13 cellular contexts compared by ENCODE assay signal in the genomic region with DNA sequence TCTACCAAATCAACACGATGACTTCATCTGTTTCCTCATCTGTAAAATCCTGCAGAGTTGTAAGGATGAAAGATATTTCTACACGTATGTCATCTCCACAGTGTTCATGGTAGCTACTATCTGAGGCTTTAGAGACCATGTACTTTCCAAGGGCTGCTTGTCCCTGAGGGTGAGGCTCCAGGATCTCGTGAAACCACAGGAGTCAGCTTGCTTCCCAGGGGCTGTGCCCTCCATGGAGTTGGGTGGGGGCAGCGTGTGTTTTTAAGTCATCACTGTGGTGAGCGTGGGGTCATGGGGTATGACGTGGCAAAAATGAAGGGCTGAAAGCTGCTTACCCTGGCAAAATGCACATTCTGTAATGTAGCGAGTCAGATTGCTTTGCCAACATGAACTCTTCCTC.
A peak's percentile ranks its signal among the peaks of the same experiment; 100 is the strongest.
DNase-seq lines count a peak whose midpoint lies in the region; FAIRE-seq and TF ChIP-seq lines count a peak whose summit lies in the region.
"Had no signal": no experiment of that assay in that cellular context is flagged by ENCODE, and none has a peak within 500 bp of the region (broad histone marks: within the 10 kb centered on the region; RNA-seq: fewer than 3 reads in every experiment).

No MANE protein-coding gene starts in this region.

- peak overlapping the region; percentile 84 for H3K27ac Mint-ChIP-seq in MCF 10A (ENCODE audit: low read depth, unreplicated experiment)

- H3K4me3 Mint-ChIP-seq in MCF 10A (ENCODE audit: unreplicated experiment) = peak overlapping the region; percentile 50

- FAIRE-seq in urothelium cell line (lab: Jason Lieb, UNC) (no peak), frontal cortex (lab: Jason Lieb, UNC) (no peak)

- H3K4me3 ChIP-seq in breast epithelium (no peak overlapping the region), fibroblast of the aortic adventitia (ENCODE audit: low read depth, low read length) (no peak overlapping the region)
- H3K4me3 ChIP-seq: gastroesophageal sphincter, psoas muscle had no signal

- no peaks in the 10 kb centered on the region for H3K9me3 Mint-ChIP-seq in MCF 10A (ENCODE audit: unreplicated experiment)

- H3K36me3 Mint-ChIP-seq in MCF 10A (ENCODE audit: insufficient read depth, unreplicated experiment) = peaks cover 19% of the 10 kb centered on the region

- intact Hi-C loops in MCF 10A (cut with micrococcal nuclease) = no loop called here
- intact Hi-C loops in breast epithelium (cut with DNase I; ENCODE audit: low total_unique reads) = no loop called here

- no peaks in the 10 kb centered on the region for H3K9me3 ChIP-seq in breast epithelium
- H3K9me3 ChIP-seq: gastroesophageal sphincter, psoas muscle had no signal

- no TSS peak for BruUV-seq in MCF 10A (replicated peaks; lab: Mats Ljungman, UMichigan)

- no peaks in the 10 kb centered on the region for H3K4me1 ChIP-seq in breast epithelium

- no peak for TF ChIP-seq CTCF in MCF 10A (IDR thresholded peaks at IDR 0.05; ENCODE audit: unreplicated experiment)
- TF ChIP-seq CTCF in breast epithelium (IDR thresholded peaks at IDR 0.05) = no peak
- TF ChIP-seq CTCF in VCaP (conservative IDR thresholded peaks at IDR 0.05) = no peak
- TF ChIP-seq CTCF in fibroblast of the aortic adventitia (IDR thresholded peaks at IDR 0.05; ENCODE audit: insufficient read depth, low read length) = no peak

- CTCF ChIA-PET in MCF 10A (lab: Yijun Ruan, JAX) = interaction anchor here (0.5 to 2.1 kb wide), 11 partner anchors 9 to 145 kb away, joined by 3 to 11 read pairs (median 3); no protein-coding TSS in a partner anchor

- peak; percentile 60 for DNase-seq in MCF 10A (ENCODE audit: unreplicated experiment)
- no peak for DNase-seq in breast epithelium (ENCODE audit: low spot score in 2 of 2)
- DNase-seq in fibroblast of the aortic adventitia (ENCODE audit: low read depth) = peak; percentile 91
- peak; percentile 72 for DNase-seq in urothelium cell line (ENCODE audit: low spot score)
- no peak for DNase-seq in cerebellar cortex (ENCODE audit: low spot score)
- no peak for DNase-seq in SIG-M5 (lab: John Stamatoyannopoulos, UW)
- DNase-seq in frontal cortex (ENCODE audit: low spot score in 2 of 2) = no peak
- DNase-seq: activated CD8-positive, alpha-beta memory T cell treated with anti-CD3 and anti-CD28 coated beads for 24 hours; NCI-H510A treated with DMSO at 0.1 percent for 48 hours; psoas muscle had no signal

- H3K27ac ChIP-seq in breast epithelium (no peak overlapping the region), VCaP (peak overlapping the region; percentile 82)
- H3K27ac ChIP-seq: 22Rv1, gastroesophageal sphincter, psoas muscle had no signal

- no peak for TF ChIP-seq POLR2A in breast epithelium (IDR thresholded peaks at IDR 0.05)

- POLR2A ChIA-PET in MCF 10A (lab: Yijun Ruan, JAX) = interaction anchor here (0.6 to 6.8 kb wide), 15 partner anchors 10 to 143 kb away, joined by 3 to 98 read pairs (median 13); partner anchors contain the start of gene ASAP2

- H3K4me1 Mint-ChIP-seq in MCF 10A (ENCODE audit: insufficient read depth, unreplicated experiment) = peaks cover 54% of the 10 kb centered on the region

- H3K27me3 Mint-ChIP-seq in MCF 10A (ENCODE audit: insufficient read depth, unreplicated experiment) = no peaks in the 10 kb centered on the region

- H3K36me3 ChIP-seq in breast epithelium = no peaks in the 10 kb centered on the region

- no peaks in the 10 kb centered on the region for H3K27me3 ChIP-seq in breast epithelium
- H3K27me3 ChIP-seq: gastroesophageal sphincter had no signal

Comparison
In these comparisons a context has a peak if more than half of its experiments do, and no peak if none do; other contexts are left out.
1. DNase-seq: peak in MCF 10A (single experiment), fibroblast of the aortic adventitia (single experiment) and urothelium cell line (single experiment); none in breast epithelium (0 of 2), cerebellar cortex (single experiment), SIG-M5 (single experiment) and frontal cortex (0 of 2).